24 cellular contexts compared by ENCODE assay signal in genomic region chr4:28921886-28922285, GRCh38.
"Had no signal": no experiment of that assay in that cellular context is flagged by ENCODE, and none has a peak within 500 bp of the region (broad histone marks: within the 10 kb centered on the region; RNA-seq: fewer than 3 reads in every experiment).

No MANE protein-coding gene starts in this region.

- H3K27ac Mint-ChIP-seq: activated CD8-positive, alpha-beta T cell treated with anti-CD3 and anti-CD28 coated beads, Interleukin-2, amount 10 ng/mL, durations not matched to agents 7 days and 5 days; activated naive CD4-positive, alpha-beta T cell treated with anti-CD3 and anti-CD28 coated beads, Interleukin-2, amount 50 U/mL, for 72 hours; memory B cell; natural killer cell treated with Interleukin-12 subunit alpha and Interleukin-12 subunit beta and Interleukin-15 and Interleukin-18, amount 100 ng/mL, for 72 hours; stimulated activated effector memory CD8-positive, alpha-beta T cell treated with anti-CD3 and anti-CD28 coated beads, Interleukin-12 subunit alpha, Interleukin-12 subunit beta, amount 100 ng/mL, for 72 hours; stimulated activated naive CD8-positive, alpha-beta T cell treated with anti-CD3 and anti-CD28 coated beads, Interleukin-15, amount 100 ng/mL, for 72 hours had no signal

- ATAC-seq: activated CD8-positive, alpha-beta T cell treated with anti-CD3 and anti-CD28 coated beads, Interleukin-2, amount 10 ng/mL, durations not matched to agents 7 days and 5 days; activated naive CD4-positive, alpha-beta T cell treated with anti-CD3 and anti-CD28 coated beads, Interleukin-2, amount 50 U/mL, for 72 hours; left cardiac atrium; natural killer cell treated with Interleukin-12 subunit alpha and Interleukin-12 subunit beta and Interleukin-15 and Interleukin-18, amount 100 ng/mL, for 72 hours; sciatic nerve; stimulated activated effector memory CD8-positive, alpha-beta T cell treated with anti-CD3 and anti-CD28 coated beads, Interleukin-12 subunit alpha, Interleukin-12 subunit beta, amount 100 ng/mL, for 72 hours; stimulated activated naive CD8-positive, alpha-beta T cell treated with anti-CD3 and anti-CD28 coated beads, Interleukin-15, amount 100 ng/mL, for 72 hours had no signal

- DNase-seq: activated CD4-positive, alpha-beta T cell treated with anti-CD3 and anti-CD28 coated beads for 1 hour; activated CD4-positive, alpha-beta T cell treated with anti-CD3 and anti-CD28 coated beads, Interleukin-2, amount 50 U/mL, for 1 hour; activated CD8-positive, alpha-beta T cell treated with anti-CD3 and anti-CD28 coated beads, Interleukin-2, amount 10 ng/mL, durations not matched to agents 7 days and 5 days; aorta; glutamatergic neuron; left cardiac atrium; small intestine; stimulated activated CD4-positive, alpha-beta T cell treated with anti-CD3 and anti-CD28 coated beads, Interleukin-2, amount 100 ng/mL, for 24 hours; stimulated activated naive CD8-positive, alpha-beta T cell treated with anti-CD3 and anti-CD28 coated beads, Interleukin-15, amount 100 ng/mL, for 72 hours; T-helper 1 cell had no signal

- H3K79me2 ChIP-seq: hepatocyte, parathyroid adenoma had no signal

- H3K27me3 Mint-ChIP-seq: memory B cell; natural killer cell treated with Interleukin-12 subunit alpha and Interleukin-12 subunit beta and Interleukin-15 and Interleukin-18, amount 100 ng/mL, for 72 hours; stimulated activated naive CD8-positive, alpha-beta T cell treated with anti-CD3 and anti-CD28 coated beads, Interleukin-15, amount 100 ng/mL, for 72 hours had no signal

- H3K36me3 Mint-ChIP-seq: memory B cell; natural killer cell treated with Interleukin-12 subunit alpha and Interleukin-12 subunit beta and Interleukin-15 and Interleukin-18, amount 100 ng/mL, for 72 hours; stimulated activated effector memory CD8-positive, alpha-beta T cell treated with anti-CD3 and anti-CD28 coated beads, Interleukin-12 subunit alpha, Interleukin-12 subunit beta, amount 100 ng/mL, for 72 hours had no signal

- H3K4me2 ChIP-seq: hepatocyte had no signal

- H3K4me1 Mint-ChIP-seq: memory B cell; stimulated activated effector memory CD8-positive, alpha-beta T cell treated with anti-CD3 and anti-CD28 coated beads, Interleukin-12 subunit alpha, Interleukin-12 subunit beta, amount 100 ng/mL, for 72 hours; stimulated activated naive CD8-positive, alpha-beta T cell treated with anti-CD3 and anti-CD28 coated beads, Interleukin-15, amount 100 ng/mL, for 72 hours had no signal

- H3K9ac ChIP-seq: parathyroid adenoma had no signal

- H3K27ac ChIP-seq: cardiac muscle cell, hepatocyte, neutrophil, parathyroid adenoma, suprapubic skin, tibial nerve, vagina had no signal

- H3K4me3 Mint-ChIP-seq: activated CD8-positive, alpha-beta T cell treated with anti-CD3 and anti-CD28 coated beads, Interleukin-2, amount 10 ng/mL, durations not matched to agents 7 days and 5 days; memory B cell; natural killer cell treated with Interleukin-12 subunit alpha and Interleukin-12 subunit beta and Interleukin-15 and Interleukin-18, amount 100 ng/mL, for 72 hours; stimulated activated effector memory CD8-positive, alpha-beta T cell treated with anti-CD3 and anti-CD28 coated beads, Interleukin-12 subunit alpha, Interleukin-12 subunit beta, amount 100 ng/mL, for 72 hours; stimulated activated naive CD8-positive, alpha-beta T cell treated with anti-CD3 and anti-CD28 coated beads, Interleukin-15, amount 100 ng/mL, for 72 hours had no signal

- H3K4me1 ChIP-seq: parathyroid adenoma, suprapubic skin, tibial nerve, vagina had no signal

- H2AFZ ChIP-seq: hepatocyte, parathyroid adenoma had no signal

- H3K4me3 ChIP-seq: cardiac muscle cell, hepatocyte, suprapubic skin, tibial nerve, vagina had no signal

- H3K27me3 ChIP-seq: cardiac muscle cell, hepatocyte, neutrophil, suprapubic skin, tibial nerve, vagina had no signal

- H3K36me3 ChIP-seq: cardiac muscle cell, neutrophil, suprapubic skin, tibial nerve, vagina had no signal

- FAIRE-seq: frontal cortex, small intestine, TTC549 had no signal

- H3K9me3 ChIP-seq: neutrophil, suprapubic skin, tibial nerve, vagina had no signal
